Comparison of ENCODE assay signal across 24 cellular contexts in the genomic region with DNA sequence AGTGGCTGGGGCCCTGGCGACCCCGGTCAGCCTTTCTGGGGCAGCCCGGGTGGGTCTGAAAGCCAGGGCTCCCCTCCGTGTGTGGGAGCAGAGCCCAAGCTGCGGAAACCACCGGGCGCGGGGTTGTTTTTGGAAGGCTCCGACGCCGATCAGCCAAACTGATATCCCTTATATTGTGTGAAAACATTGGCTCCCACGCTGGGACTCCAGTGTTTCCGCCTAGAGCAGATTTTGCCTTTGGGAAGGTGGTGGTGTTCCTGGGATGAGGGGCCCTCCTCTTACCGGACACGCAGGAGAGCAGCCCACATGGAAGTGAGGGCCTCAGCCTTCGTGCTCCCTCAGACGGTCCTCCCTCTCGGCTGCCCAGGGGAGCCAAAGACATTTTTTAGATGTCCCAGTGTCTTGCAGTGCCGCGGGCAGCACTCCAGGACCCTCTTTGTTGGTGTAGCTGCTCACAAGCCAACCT. TPM values are rescaled to one million over a fixed set of nuclear protein-coding genes. Genes with fewer than 3 reads are reported as not detected.
DNase-seq lines count a peak whose midpoint lies in the region; ATAC-seq and TF ChIP-seq lines count a peak whose summit lies in the region.
"Had no signal": no experiment of that assay in that cellular context is flagged by ENCODE, and none has a peak within 500 bp of the region (broad histone marks: within the 10 kb centered on the region; RNA-seq: fewer than 3 reads in every experiment).

No MANE protein-coding gene starts in this region.

- no peak for DNase-seq in breast epithelium (ENCODE audit: low spot score in 2 of 2)
- no peak for DNase-seq in MCF 10A (ENCODE audit: unreplicated experiment)
- DNase-seq in lower lobe of right lung = no peak
- no peak for DNase-seq in spleen
- no peak for DNase-seq in NCI-H2196 treated with DMSO at 0.1 percent for 48 hours (lab: John Stamatoyannopoulos, UW; ENCODE audit: unreplicated experiment)
- DNase-seq in AG08395 (ENCODE audit: low spot score) = no peak
- DNase-seq: activated CD8-positive, alpha-beta T cell treated with anti-CD3 and anti-CD28 coated beads for 36 hours; activated naive CD8-positive, alpha-beta T cell treated with anti-CD3 and anti-CD28 coated beads, Interleukin-2, amount 10 ng/mL, durations not matched to agents 7 days and 5 days; Calu3; H9; mesendoderm; NCI-H526; OCI-M1; T-helper 2 cell had no signal

- H3K27ac Mint-ChIP-seq in MCF 10A (ENCODE audit: low read depth, unreplicated experiment) = no peak overlapping the region
- H3K27ac Mint-ChIP-seq: activated CD8-positive, alpha-beta T cell treated with anti-CD3 and anti-CD28 coated beads for 36 hours; activated naive CD8-positive, alpha-beta T cell treated with anti-CD3 and anti-CD28 coated beads, Interleukin-2, amount 10 ng/mL, durations not matched to agents 7 days and 5 days; natural killer cell treated with Interleukin-12 subunit alpha and Interleukin-12 subunit beta and Interleukin-15 and Interleukin-18, amount 100 ng/mL, for 72 hours; stimulated activated memory B cell treated with anti-CD40 and anti-IgM and Interleukin-4, amounts not matched to agents 10 μg/mL and 1 μg/mL and 100 μg/mL, for 72 hours; WTC11 had no signal

- no peaks in the 10 kb centered on the region for H3K27me3 Mint-ChIP-seq in MCF 10A (ENCODE audit: insufficient read depth, unreplicated experiment)
- H3K27me3 Mint-ChIP-seq: activated naive CD8-positive, alpha-beta T cell treated with anti-CD3 and anti-CD28 coated beads, Interleukin-2, amount 10 ng/mL, durations not matched to agents 7 days and 5 days; stimulated activated memory B cell treated with anti-CD40 and anti-IgM and Interleukin-4, amounts not matched to agents 10 μg/mL and 1 μg/mL and 100 μg/mL, for 72 hours had no signal

- no peaks in the 10 kb centered on the region for H3K4me1 Mint-ChIP-seq in MCF 10A (ENCODE audit: insufficient read depth, unreplicated experiment)
- H3K4me1 Mint-ChIP-seq: activated naive CD8-positive, alpha-beta T cell treated with anti-CD3 and anti-CD28 coated beads, Interleukin-2, amount 10 ng/mL, durations not matched to agents 7 days and 5 days; stimulated activated memory B cell treated with anti-CD40 and anti-IgM and Interleukin-4, amounts not matched to agents 10 μg/mL and 1 μg/mL and 100 μg/mL, for 72 hours had no signal

- no peaks in the 10 kb centered on the region for H3K9me3 Mint-ChIP-seq in MCF 10A (ENCODE audit: unreplicated experiment)
- H3K9me3 Mint-ChIP-seq: activated CD8-positive, alpha-beta T cell treated with anti-CD3 and anti-CD28 coated beads for 36 hours; activated naive CD8-positive, alpha-beta T cell treated with anti-CD3 and anti-CD28 coated beads, Interleukin-2, amount 10 ng/mL, durations not matched to agents 7 days and 5 days; H9; natural killer cell treated with Interleukin-12 subunit alpha and Interleukin-12 subunit beta and Interleukin-15 and Interleukin-18, amount 100 ng/mL, for 72 hours; stimulated activated memory B cell treated with anti-CD40 and anti-IgM and Interleukin-4, amounts not matched to agents 10 μg/mL and 1 μg/mL and 100 μg/mL, for 72 hours had no signal

- H3K4me3 Mint-ChIP-seq in MCF 10A (ENCODE audit: unreplicated experiment) = no peak overlapping the region
- H3K4me3 Mint-ChIP-seq: activated CD8-positive, alpha-beta T cell treated with anti-CD3 and anti-CD28 coated beads for 36 hours; activated naive CD8-positive, alpha-beta T cell treated with anti-CD3 and anti-CD28 coated beads, Interleukin-2, amount 10 ng/mL, durations not matched to agents 7 days and 5 days; H9; natural killer cell treated with Interleukin-12 subunit alpha and Interleukin-12 subunit beta and Interleukin-15 and Interleukin-18, amount 100 ng/mL, for 72 hours; stimulated activated memory B cell treated with anti-CD40 and anti-IgM and Interleukin-4, amounts not matched to agents 10 μg/mL and 1 μg/mL and 100 μg/mL, for 72 hours; WTC11 had no signal

- H3K9me3 ChIP-seq in breast epithelium (no peaks in the 10 kb centered on the region), lower lobe of right lung (no peaks in the 10 kb centered on the region), spleen (no peaks in the 10 kb centered on the region)
- H3K9me3 ChIP-seq: SJSA1 had no signal

- intact Hi-C loops in breast epithelium (cut with DNase I; ENCODE audit: low total_unique reads) (no loop called here), MCF 10A (cut with micrococcal nuclease) (no loop called here), lower lobe of right lung (cut with DNase I) (no loop called here), spleen (cut with DNase I; ENCODE audit: low total_unique reads) (no loop called here)

- peak overlapping the region; percentile 76 to 92 for H3K27ac ChIP-seq in breast epithelium
- peak overlapping the region; percentile 82 for H3K27ac ChIP-seq in lower lobe of right lung
- peak overlapping the region in 7 of 8 donors; percentile 65 to 88 (median 81) for H3K27ac ChIP-seq in spleen
- H3K27ac ChIP-seq: 22Rv1, cardiac muscle cell, HL-60, SJSA1 had no signal

- TF ChIP-seq CTCF in breast epithelium (IDR thresholded peaks at IDR 0.05) (no peak), MCF 10A (IDR thresholded peaks at IDR 0.05; ENCODE audit: unreplicated experiment) (no peak), lower lobe of right lung (IDR thresholded peaks at IDR 0.05) (no peak), spleen (IDR thresholded peaks at IDR 0.05 in 8 of 11, conservative IDR thresholded peaks at IDR 0.05 in 3 of 11) (no peak)

- no peaks in the 10 kb centered on the region for H3K36me3 ChIP-seq in breast epithelium
- no peaks in the 10 kb centered on the region for H3K36me3 ChIP-seq in lower lobe of right lung
- H3K36me3 ChIP-seq in spleen = no peaks in the 10 kb centered on the region
- H3K36me3 ChIP-seq: cardiac muscle cell had no signal

- H3K4me3 ChIP-seq in breast epithelium (peak overlapping the region in 1 of 3 donors; percentile 27), lower lobe of right lung (no peak overlapping the region), spleen (no peak overlapping the region)
- H3K4me3 ChIP-seq: cardiac muscle cell, SJSA1 had no signal

- WGBS in spleen, 5 donors = 73 to 95% (median 83%) methylated on average over 16 to 20 of the region's 20 CpGs

- H3K4me1 ChIP-seq in breast epithelium = no peaks in the 10 kb centered on the region
- peaks cover 5% of the 10 kb centered on the region for H3K4me1 ChIP-seq in lower lobe of right lung
- peaks cover 0 to 6% (median 0%) of the 10 kb centered on the region in 6 donors for H3K4me1 ChIP-seq in spleen

- ATAC-seq in lower lobe of right lung = no peak
- ATAC-seq in HG03521 (IDR thresholded peaks at IDR 0.05; ENCODE audit: unreplicated experiment) = no peak
- no peak for ATAC-seq in HG03457 (IDR thresholded peaks at IDR 0.05; ENCODE audit: unreplicated experiment)
- ATAC-seq: activated CD8-positive, alpha-beta T cell treated with anti-CD3 and anti-CD28 coated beads for 36 hours; natural killer cell treated with Interleukin-12 subunit alpha and Interleukin-12 subunit beta and Interleukin-15 and Interleukin-18, amount 100 ng/mL, for 72 hours; stimulated activated memory B cell treated with anti-CD40 and anti-IgM and Interleukin-4, amounts not matched to agents 10 μg/mL and 1 μg/mL and 100 μg/mL, for 72 hours; WTC11 had no signal

- POLR2A ChIA-PET in MCF 10A (lab: Yijun Ruan, JAX) = no interaction called here

- H3K27me3 ChIP-seq in breast epithelium (no peaks in the 10 kb centered on the region), lower lobe of right lung (ENCODE audit: low read depth) (no peaks in the 10 kb centered on the region), spleen (replicated peaks in 1 of 7) (no peaks in the 10 kb centered on the region)
- H3K27me3 ChIP-seq: cardiac muscle cell, SJSA1 had no signal

- no TSS peak for BruUV-seq in MCF 10A (replicated peaks; lab: Mats Ljungman, UMichigan)

- no peak for TF ChIP-seq POLR2A in breast epithelium (IDR thresholded peaks at IDR 0.05)
- no peak for TF ChIP-seq POLR2A in spleen (IDR thresholded peaks at IDR 0.05)

- CTCF ChIA-PET in MCF 10A (lab: Yijun Ruan, JAX) = interaction anchor here (1.5 kb wide), 1 partner anchor 312 kb away, joined by 3 read pairs; no protein-coding TSS in a partner anchor

- H3K36me3 Mint-ChIP-seq in MCF 10A (ENCODE audit: insufficient read depth, unreplicated experiment) = no peaks in the 10 kb centered on the region
- H3K36me3 Mint-ChIP-seq: activated naive CD8-positive, alpha-beta T cell treated with anti-CD3 and anti-CD28 coated beads, Interleukin-2, amount 10 ng/mL, durations not matched to agents 7 days and 5 days; natural killer cell treated with Interleukin-12 subunit alpha and Interleukin-12 subunit beta and Interleukin-15 and Interleukin-18, amount 100 ng/mL, for 72 hours; stimulated activated memory B cell treated with anti-CD40 and anti-IgM and Interleukin-4, amounts not matched to agents 10 μg/mL and 1 μg/mL and 100 μg/mL, for 72 hours; WTC11 had no signal

RNA-seq across cellular contexts. Expression of gene NGF, which starts 54.3 kb away (rescaled TPM):
- total RNA-seq in breast epithelium (1 to 10 TPM in 2 of 3 donors, under 1 TPM in 1; 0.64 to 7.2 (median 3.4) TPM), MCF 10A (2022) (1.1 and 3.2 TPM in 2 replicates), lower lobe of right lung (0.97 TPM), spleen (1 to 10 TPM in 5 of 7 donors, under 1 TPM in 2; 0.34 to 4.6 (median 2.0) TPM)
- polyA plus RNA-seq in spleen = 1 to 10 TPM in 2 of 3 donors, under 1 TPM in 1; 0.76 to 2.9 (median 2.1) TPM
- total RNA-seq: activated CD8-positive, alpha-beta T cell treated with anti-CD3 and anti-CD28 coated beads for 36 hours; activated naive CD8-positive, alpha-beta T cell treated with anti-CD3 and anti-CD28 coated beads, Interleukin-2, amount 10 ng/mL, durations not matched to agents 7 days and 5 days; Calu3; natural killer cell treated with Interleukin-12 subunit alpha and Interleukin-12 subunit beta and Interleukin-15 and Interleukin-18, amount 100 ng/mL, for 72 hours; pulmonary artery endothelial cell had no signal
- polyA plus RNA-seq: cardiac muscle cell had no signal
